ENCODE assay signal across 8 cellular contexts in genomic region chr5:1344975-1345838, GRCh38. TPM values are rescaled to one million over a fixed set of nuclear protein-coding genes. Genes with fewer than 3 reads are reported as not detected.
DNase-seq lines count a peak whose midpoint lies in the region; ATAC-seq, FAIRE-seq and TF ChIP-seq lines count a peak whose summit lies in the region.

CLPTM1L (minus strand) TSS chr5:1345099; CDS start chr5:1344841, 258 bp downstream.

- H3K27ac ChIP-seq in CD8-positive, alpha-beta T cell (ENCODE audit: low read depth, low read length) = peak within 1 kb of the TSS; percentile 89
- H3K27ac ChIP-seq in H1 (ENCODE audit: low read depth, low read length) = peak within 1 kb of the TSS; percentile 29; the same call in 1 of the 2 replicates
- no peak within 1 kb of the TSS for H3K27ac ChIP-seq in mesenchymal stem cell (ENCODE audit: low read length, poor library complexity, severe bottlenecking)

- peaks cover 34% of the 10 kb centered on the region for H3K36me3 Mint-ChIP-seq in CD8-positive, alpha-beta T cell

- H2BK15ac ChIP-seq in H1 (ENCODE audit: low read length) (no peak within 1 kb of the TSS), mesenchymal stem cell (ENCODE audit: low read depth, poor library complexity, severe bottlenecking) (peak within 1 kb of the TSS; percentile 2)

- TF ChIP-seq RAD21 in H1 (IDR thresholded peaks at IDR 0.05 in 1 of 2, conservative IDR thresholded peaks at IDR 0.05 in 1 of 2; ENCODE audit: low read depth in 2 of 2, low read length in 2 of 2) = no peak

- H4K91ac ChIP-seq in H1 (replicated peaks; ENCODE audit: insufficient read length, low read length) (peak within 1 kb of the TSS; percentile 51), mesenchymal stem cell (ENCODE audit: low read length) (peak within 1 kb of the TSS; percentile 87)

- no peak within 1 kb of the TSS for H3K18ac ChIP-seq in H1 (ENCODE audit: extremely low read depth, low read length)
- peak within 1 kb of the TSS; percentile 61 to 86 for H3K18ac ChIP-seq in mesenchymal stem cell (ENCODE audit: low read depth in 1 of 2, low read length in 2 of 2)

- DNase-seq in CD8-positive, alpha-beta T cell = peak; percentile 71 to 93 (median 86)
- peak; percentile 98 for DNase-seq in HPDE6-E6E7 (ENCODE audit: extremely low spot score)
- peak; percentile 92 to 97 for DNase-seq in NOMO-1 (lab: John Stamatoyannopoulos, UW; ENCODE audit: unreplicated experiment in 2 of 2)
- DNase-seq in activated CD8-positive, alpha-beta memory T cell treated with anti-CD3 and anti-CD28 coated beads for 48 hours (ENCODE audit: low read depth in 2 of 3, low spot score in 2 of 3) = peak; percentile 63 to 84 (median 69)
- DNase-seq in H1 (ENCODE audit: low read depth in 1 of 2, low spot score in 2 of 2) = peak; percentile 25 to 91
- peak; percentile 84 for DNase-seq in mesenchymal stem cell
- peak; percentile 73 for DNase-seq in stimulated activated CD8-positive, alpha-beta memory T cell treated with anti-CD3 and anti-CD28 coated beads, Interleukin-12 subunit alpha, Interleukin-12 subunit beta, amount 100 ng/mL, for 24 hours (ENCODE audit: extremely low read depth)

- TF ChIP-seq POLR2A in H1 (IDR thresholded peaks at IDR 0.05; ENCODE audit: control extremely low read depth in 1 of 2, low read depth in 2 of 2, low read length in 2 of 2) = peak in 1 of 2 experiments; percentile 55; a peak in 2 of 3 replicates

- H3K4me3 Mint-ChIP-seq in CD8-positive, alpha-beta T cell = peak within 1 kb of the TSS; percentile 85

- H2AK5ac ChIP-seq in H1 (ENCODE audit: low read depth, low read length) = no peak within 1 kb of the TSS
- no peak within 1 kb of the TSS for H2AK5ac ChIP-seq in mesenchymal stem cell (ENCODE audit: low read length, severe bottlenecking)

- peak within 1 kb of the TSS; percentile 81 for H3K27ac Mint-ChIP-seq in CD8-positive, alpha-beta T cell

- no peak for FAIRE-seq in H1 (lab: Jason Lieb, UNC)

- H2BK120ac ChIP-seq in H1 (replicated peaks; ENCODE audit: low read depth, low read length) (no peak within 1 kb of the TSS), mesenchymal stem cell (ENCODE audit: low read depth, low read length) (peak within 1 kb of the TSS; percentile 78)

- H4K20me1 ChIP-seq in H1 (replicated peaks in 1 of 2; ENCODE audit: control insufficient read depth in 1 of 2, insufficient read depth in 2 of 2, low read length in 2 of 2) = peaks cover 5 to 13% of the 10 kb centered on the region in 2 experiments

- peak within 1 kb of the TSS; percentile 98 for H3K4me3 ChIP-seq in CD8-positive, alpha-beta T cell (ENCODE audit: low read depth, low read length)
- H3K4me3 ChIP-seq in H1 (ENCODE audit: extremely low read depth in 1 of 4, insufficient read depth in 2 of 4, low read depth in 3 of 4, low read length in 4 of 4) (peak within 1 kb of the TSS; percentile 69 to 91 (median 86)), mesenchymal stem cell (ENCODE audit: insufficient read depth in 1 of 2, low read depth in 1 of 2, low read length in 2 of 2) (peak within 1 kb of the TSS; percentile 92 to 94)

- H2AFZ ChIP-seq in H1 (ENCODE audit: low read length) (no peak within 1 kb of the TSS), mesenchymal stem cell (ENCODE audit: low read depth, low read length) (peak within 1 kb of the TSS; percentile 96)

- TF ChIP-seq EP300 in H1 (IDR thresholded peaks at IDR 0.05; ENCODE audit: borderline replicate concordance in 1 of 2, low read depth in 2 of 2, low read length in 2 of 2) = no peak

- H3K56ac ChIP-seq in H1 (replicated peaks; ENCODE audit: insufficient read length, low read depth, low read length) = no peak within 1 kb of the TSS

- H3K79me2 ChIP-seq in H1 (ENCODE audit: control insufficient read depth in 1 of 2, insufficient read depth in 2 of 2, low read length in 2 of 2) = peaks cover 0 to 14% of the 10 kb centered on the region in 2 experiments; a peak in 2 of 4 replicates

- no peak for TF ChIP-seq CTCF in CD8-positive, alpha-beta T cell (IDR thresholded peaks at IDR 0.05)
- no peak for TF ChIP-seq CTCF in H1 (IDR thresholded peaks at IDR 0.05; ENCODE audit: control extremely low read depth in 1 of 3, insufficient read depth in 1 of 3, low read depth in 1 of 3, low read length in 3 of 3)

- no peaks in the 10 kb centered on the region for H3K27me3 Mint-ChIP-seq in CD8-positive, alpha-beta T cell (ENCODE audit: low read depth)

- H3K9me3 ChIP-seq in CD8-positive, alpha-beta T cell (ENCODE audit: low read length) = no peaks in the 10 kb centered on the region
- no peaks in the 10 kb centered on the region for H3K9me3 ChIP-seq in H1 (ENCODE audit: insufficient read depth in 2 of 2, low read depth in 1 of 2, low read length in 1 of 2)
- H3K9me3 ChIP-seq in mesenchymal stem cell (ENCODE audit: control insufficient read depth, low read length) = no peaks in the 10 kb centered on the region

- no peak within 1 kb of the TSS for H2BK20ac ChIP-seq in H1 (ENCODE audit: low read length)

- H3K9ac ChIP-seq in H1 (replicated peaks in 1 of 4; ENCODE audit: extremely low read depth in 1 of 4, low read depth in 3 of 4, low read length in 3 of 4) (peak within 1 kb of the TSS; percentile 56 to 65 (median 63)), mesenchymal stem cell (ENCODE audit: low read length) (peak within 1 kb of the TSS; percentile 98)

- intact Hi-C loops in CD8-positive, alpha-beta T cell (cut with DNase I, micrococcal nuclease) = loop anchor here (1.0 to 10.0 kb wide), 10 partner anchors 29 to 730 kb away; partner anchors contain the start of genes CEP72 (in 1 of the 2), MRPL36 (in 1 of the 2) and TERT (in 1 of the 2)

- peak within 1 kb of the TSS; percentile 84 for H4K8ac ChIP-seq in H1 (ENCODE audit: extremely low read depth, insufficient read depth, low read length)
- H4K8ac ChIP-seq in mesenchymal stem cell (ENCODE audit: low read length) = peak within 1 kb of the TSS; percentile 99

- H3K27me3 ChIP-seq in CD8-positive, alpha-beta T cell (ENCODE audit: insufficient read depth, low read length) = no peaks in the 10 kb centered on the region
- H3K27me3 ChIP-seq in H1 (replicated peaks in 1 of 4; ENCODE audit: control insufficient read depth in 3 of 4, extremely low read depth in 1 of 4, insufficient read depth in 3 of 4, low read length in 3 of 4) (no peaks in the 10 kb centered on the region), mesenchymal stem cell (ENCODE audit: control insufficient read depth in 1 of 2, insufficient read depth in 1 of 2, low read length in 2 of 2) (peaks cover 0 to under 1% of the 10 kb centered on the region in 2 experiments)

- H3K36me3 ChIP-seq in CD8-positive, alpha-beta T cell (ENCODE audit: insufficient read depth, low read length) = peaks cover 19% of the 10 kb centered on the region
- H3K36me3 ChIP-seq in H1 (ENCODE audit: control insufficient read depth in 2 of 4, insufficient read depth in 4 of 4, low read length in 3 of 4) (peaks cover 13 to 22% (median 17%) of the 10 kb centered on the region in 4 experiments; a peak in 7 of 8 replicates), mesenchymal stem cell (ENCODE audit: control insufficient read depth in 1 of 2, insufficient read depth in 2 of 2, low read depth in 1 of 2, low read length in 2 of 2) (peaks cover 29 to 33% of the 10 kb centered on the region in 2 experiments)

- H3K4me1 Mint-ChIP-seq in CD8-positive, alpha-beta T cell (ENCODE audit: low read depth) = peaks cover 28% of the 10 kb centered on the region

- peaks cover 23% of the 10 kb centered on the region for H3K4me1 ChIP-seq in CD8-positive, alpha-beta T cell (ENCODE audit: insufficient read depth, low read length)
- H3K4me1 ChIP-seq in H1 (replicated peaks in 1 of 4; ENCODE audit: control insufficient read depth in 3 of 4, insufficient read depth in 4 of 4, low read length in 3 of 4) (peaks cover 0 to 12% (median 1%) of the 10 kb centered on the region in 4 experiments; a peak in 4 of 7 replicates), mesenchymal stem cell (ENCODE audit: control insufficient read depth, insufficient read depth, low read depth, low read length) (peaks cover 20% of the 10 kb centered on the region)

- H3K14ac ChIP-seq in H1 (ENCODE audit: insufficient read length) = no peak within 1 kb of the TSS
- peak within 1 kb of the TSS in 1 of 2 experiments; percentile 89 for H3K14ac ChIP-seq in mesenchymal stem cell (ENCODE audit: low read length in 2 of 2)

- H3K4ac ChIP-seq in H1 (replicated peaks; ENCODE audit: insufficient read length, low read depth, low read length) (no peak within 1 kb of the TSS), mesenchymal stem cell (ENCODE audit: low read depth in 1 of 2, low read length in 2 of 2) (peak within 1 kb of the TSS; percentile 35 to 75)

- H3K9me3 Mint-ChIP-seq in CD8-positive, alpha-beta T cell = no peaks in the 10 kb centered on the region

- peak; percentile 95 for ATAC-seq in CD8-positive, alpha-beta T cell
- peak; percentile 82 for ATAC-seq in GM19463 (IDR thresholded peaks at IDR 0.05; ENCODE audit: unreplicated experiment)

- CTCF ChIA-PET in CD8-positive, alpha-beta T cell (lab: Charles Lee) = no interaction called here
- CTCF ChIA-PET in H1 (lab: Charles Lee; ENCODE audit: partially characterized antibody) = interaction anchor here (0.6 to 3.6 kb wide), 5 partner anchors 10 to 300 kb away, joined by 3 to 14 read pairs (median 5); no protein-coding TSS in a partner anchor

- H3K23ac ChIP-seq in H1 (ENCODE audit: insufficient read length) = no peak within 1 kb of the TSS
- H3K23ac ChIP-seq in mesenchymal stem cell (ENCODE audit: low read length in 2 of 2) = peak within 1 kb of the TSS in 1 of 2 experiments; percentile 76

- H2BK12ac ChIP-seq in H1 (ENCODE audit: low read depth, low read length) = no peak within 1 kb of the TSS
- H2BK12ac ChIP-seq in mesenchymal stem cell (ENCODE audit: low read length in 2 of 2) = no peak within 1 kb of the TSS

- POLR2A ChIA-PET in CD8-positive, alpha-beta T cell (lab: Charles Lee) = interaction anchor here (1.0 to 2.7 kb wide), 4 partner anchors 9 to 300 kb away, joined by 3 to 24 read pairs (median 4); no protein-coding TSS in a partner anchor
- POLR2A ChIA-PET in H1 (lab: Charles Lee; ENCODE audit: partially characterized antibody) = interaction anchor here (0.6 to 1.8 kb wide), 10 partner anchors 9 to 159 kb away, joined by 3 to 5 read pairs (median 3); partner anchors contain the start of gene TERT

- H3K79me1 ChIP-seq in H1 (ENCODE audit: low read depth, low read length) (peaks cover 3% of the 10 kb centered on the region; the same call in 1 of the 2 replicates), mesenchymal stem cell (replicated peaks; ENCODE audit: low read length, poor library complexity, severe bottlenecking) (peaks cover 40% of the 10 kb centered on the region)

- H3K4me2 ChIP-seq in H1 (ENCODE audit: insufficient read depth in 1 of 2, low read depth in 2 of 2, low read length in 2 of 2) = peak within 1 kb of the TSS; percentile 94
- peak within 1 kb of the TSS; percentile 96 for H3K4me2 ChIP-seq in mesenchymal stem cell (ENCODE audit: low read length, poor library complexity, severe bottlenecking)

- peaks cover 5% of the 10 kb centered on the region; the same call in 1 of the 2 replicates for H3K23me2 ChIP-seq in H1 (ENCODE audit: low read depth, low read length)

- WGBS in H1 (ENCODE audit: extremely low coverage in 1 of 2, insufficient coverage in 1 of 2, insufficient read length in 1 of 2, insufficient replicate concordance in 2 of 2, low coverage in 1 of 2, low lambda C conversion rate in 2 of 2, missing lambda C conversion rate in 1 of 2), 2 experiments = 14% methylated on average over 18 of the region's 87 CpGs; no CpG with 5 or more reads in 1 of the 2 experiments
- 3% methylated on average over 62 of the region's 87 CpGs for WGBS in mesenchymal stem cell

- H2BK5ac ChIP-seq in H1 (ENCODE audit: low read depth, low read length) = peak within 1 kb of the TSS; percentile 66; the same call in 1 of the 2 replicates
- no peak within 1 kb of the TSS for H2BK5ac ChIP-seq in mesenchymal stem cell (ENCODE audit: low read depth, low read length, poor library complexity, severe bottlenecking)

- H4K5ac ChIP-seq in H1 (ENCODE audit: insufficient read length, low read depth, low read length) = peak within 1 kb of the TSS; percentile 10

RNA-seq across cellular contexts. Expression of gene CLPTM1L, which starts in this region (rescaled TPM):
- 10 to 100 TPM; 56.8 to 58.9 TPM for total RNA-seq in CD8-positive, alpha-beta T cell
- 102 and 109 TPM in 2 replicates for total RNA-seq in H1 (2021; fragmentation: NEBNext Ultra II Directional; extraction: Animal tissue kit (Norgen Biotek cat#: 25700))
- 119 and 122 TPM in 2 replicates for polyA plus RNA-seq in H1 (2011; rRNA removed)
- 110 TPM for polyA plus RNA-seq in H1 (2011; cell fraction: cytosol; rRNA removed)
- 138 TPM for polyA plus RNA-seq in H1 (2011; cell fraction: nucleus; rRNA removed)
- 78.3 to 114 TPM (median 89.5 TPM) in 4 replicates for polyA plus RNA-seq in H1 (2012, experiment 1 of 2)
- 134 TPM for polyA plus RNA-seq in H1 (2012, experiment 2 of 2)
- 79.2 TPM for polyA plus RNA-seq in H1 (2013, experiment 1 of 2)
- polyA plus RNA-seq in H1 (2013, experiment 2 of 2) = 82.6 TPM
- 97.1 and 170 TPM in 2 replicates for polyA minus RNA-seq in H1 (2011; rRNA and poly(A)+ RNA removed)
- polyA minus RNA-seq in H1 (2011; cell fraction: cytosol; rRNA and poly(A)+ RNA removed) = 66.9 TPM
- polyA minus RNA-seq in H1 (2011; cell fraction: nucleus; rRNA and poly(A)+ RNA removed) = 56.8 TPM
- polyA plus RNA-seq in mesenchymal stem cell (2013, experiment 1 of 2) = 63.5 TPM
- polyA plus RNA-seq in mesenchymal stem cell (2013, experiment 2 of 2) = 62.4 TPM
